Comparison of ENCODE assay signal across 8 cellular contexts in genomic region chr19:3243851-3244700, GRCh38. TPM values are rescaled to one million over a fixed set of nuclear protein-coding genes. Genes with fewer than 3 reads are reported as not detected.
DNase-seq lines count a peak whose midpoint lies in the region; ATAC-seq and TF ChIP-seq lines count a peak whose summit lies in the region.

No MANE protein-coding gene starts in this region.

- H3K4me2 ChIP-seq in Karpas-422 (ENCODE audit: low read depth, low read length, poor library complexity, severe bottlenecking): no peak overlapping the region

- H3K27ac ChIP-seq in Karpas-422 (ENCODE audit: low read length) (no peak overlapping the region), aorta (ENCODE audit: low read depth in 1 of 2, low read length in 2 of 2) (no peak overlapping the region)

- no peaks in the 10 kb centered on the region for H3K36me3 ChIP-seq in Karpas-422 (ENCODE audit: insufficient read depth, low read length)
- H3K36me3 ChIP-seq in aorta (ENCODE audit: control insufficient read depth in 1 of 2, insufficient read depth in 2 of 2, low read length in 1 of 2): no peaks in the 10 kb centered on the region

- no peaks in the 10 kb centered on the region for H3K9me2 ChIP-seq in Karpas-422 (replicated peaks; ENCODE audit: insufficient read depth, low read length)

- no peaks in the 10 kb centered on the region for H3K9me3 ChIP-seq in Karpas-422 (ENCODE audit: low read length)
- H3K9me3 ChIP-seq in aorta (ENCODE audit: control insufficient read depth, low read length): no peaks in the 10 kb centered on the region

- no peaks in the 10 kb centered on the region for H3K79me2 ChIP-seq in Karpas-422 (ENCODE audit: low read length)

- intact Hi-C loops in aorta (cut with DNase I): no loop called here

- no peaks in the 10 kb centered on the region for H3K4me1 ChIP-seq in Karpas-422 (ENCODE audit: low read length)
- no peaks in the 10 kb centered on the region for H3K4me1 ChIP-seq in aorta (ENCODE audit: control insufficient read depth in 1 of 2, insufficient read depth in 2 of 2, low read length in 2 of 2)

- no peak overlapping the region for H2AFZ ChIP-seq in Karpas-422 (ENCODE audit: low read length)

- TF ChIP-seq CTCF in fibroblast of mammary gland (conservative IDR thresholded peaks at IDR 0.05; ENCODE audit: control insufficient read depth, insufficient read depth, low read depth, low read length): no peak

- H3K9ac ChIP-seq in Karpas-422 (ENCODE audit: low read length): no peak overlapping the region

- ATAC-seq in aorta (ENCODE audit: low FRiP score): no peak

- no peaks in the 10 kb centered on the region for H3K27me3 ChIP-seq in Karpas-422 (ENCODE audit: low read length)
- no peaks in the 10 kb centered on the region for H3K27me3 ChIP-seq in aorta (ENCODE audit: control insufficient read depth in 1 of 2, insufficient read depth in 2 of 2, low read length in 1 of 2)

- no peaks in the 10 kb centered on the region for H4K20me1 ChIP-seq in Karpas-422 (ENCODE audit: insufficient read depth, low read depth, low read length)

- H3K4me3 ChIP-seq in Karpas-422 (ENCODE audit: low read length): no peak overlapping the region
- H3K4me3 ChIP-seq in fibroblast of mammary gland (ENCODE audit: control insufficient read depth, low read depth, low read length): no peak overlapping the region
- no peak overlapping the region for H3K4me3 ChIP-seq in aorta (ENCODE audit: low read length in 2 of 2)

- WGBS in aorta, 2 donors: 34 to 38% methylated on average over 20 of the region's 20 CpGs

- DNase-seq in AG20443 (ENCODE audit: low spot score) (peak; percentile 52), Karpas-422 (peak; percentile 84), fibroblast of mammary gland (ENCODE audit: low read depth) (peak; percentile 52), aorta (no peak), NCI-H146 treated with DMSO at 0.1 percent for 48 hours (lab: John Stamatoyannopoulos, UW; ENCODE audit: unreplicated experiment) (no peak), NCI-H446 treated with DMSO at 0.1 percent for 48 hours (lab: John Stamatoyannopoulos, UW) (no peak)
- DNase-seq in activated CD8-positive, alpha-beta memory T cell treated with anti-CD3 and anti-CD28 coated beads for 24 hours: peak; percentile 74
- peak; percentile 39 for DNase-seq in stimulated activated CD4-positive, alpha-beta T cell treated with anti-CD3 and anti-CD28 coated beads, Interleukin-1b, Interleukin-23, amount 100 ng/mL, for 48 hours

RNA-seq across cellular contexts. Expression of gene CELF5, which starts 19.6 kb away (rescaled TPM):
- total RNA-seq in Karpas-422 (2014; rRNA removed; shearing (Covaris generic); ENCODE audit: low replicate concordance): not detected in 2 replicates
- not detected for total RNA-seq in aorta
- polyA plus RNA-seq in aorta: under 1 TPM in 1 of 2 donors, not detected in 1; 0.08 TPM

RNA-seq across cellular contexts. Expression of gene NCLN, which starts 58.3 kb away (rescaled TPM):
- total RNA-seq in Karpas-422 (2014; rRNA removed; shearing (Covaris generic); ENCODE audit: low replicate concordance): 30.0 and 37.6 TPM in 2 replicates
- total RNA-seq in aorta: 10 to 100 TPM; 26.1 to 29.6 TPM
- polyA plus RNA-seq in aorta: 10 to 100 TPM; 14.7 to 47.0 TPM

Comparison
In these comparisons a context has a peak if more than half of its experiments do, and no peak if none do; other contexts are left out.
1. DNase-seq: peak in AG20443 (single experiment), Karpas-422 (single experiment), activated CD8-positive, alpha-beta memory T cell treated with anti-CD3 and anti-CD28 coated beads for 24 hours (single experiment), fibroblast of mammary gland (single experiment) and stimulated activated CD4-positive, alpha-beta T cell treated with anti-CD3 and anti-CD28 coated beads, Interleukin-1b, Interleukin-23, amount 100 ng/mL, for 48 hours (single experiment); none in aorta (0 of 2), NCI-H146 treated with DMSO at 0.1 percent for 48 hours (single experiment) and NCI-H446 treated with DMSO at 0.1 percent for 48 hours (single experiment).